Comparison of ENCODE assay signal across 2 cellular contexts in genomic region chr1:1692714-1693647, GRCh38.
A peak's percentile ranks its signal among the peaks of the same experiment; 100 is the strongest.
TF ChIP-seq lines count a peak whose summit lies in the region.

Gene SLC35E2B (minus strand): TSS chr1:1692795. CDS start chr1:1676699, 16,096 bp downstream.

TF ChIP-seq in IMR-90, 13 proteins besides CTCF, POLR2A, EP300 and RAD21:
- TF ChIP-seq BHLHE40 (IDR thresholded peaks at IDR 0.05; ENCODE audit: low read depth, low read length) (peak; percentile 92), CHD1 (IDR thresholded peaks at IDR 0.05; ENCODE audit: low read depth, low read length) (peak; percentile 98; the same call in 1 of the 2 replicates), MAZ (IDR thresholded peaks at IDR 0.05; ENCODE audit: borderline replicate concordance, low read depth, low read length) (peak; percentile 9; the same call in 1 of the 2 replicates)

TF ChIP-seq in endothelial cell of umbilical vein, 7 proteins besides CTCF, POLR2A, EP300 and RAD21:
- peak; percentile 58 for TF ChIP-seq POLR2AphosphoS5 (IDR thresholded peaks at IDR 0.05; ENCODE audit: insufficient read depth, low read depth, low read length)
TF ChIP-seq in endothelial cell of umbilical vein: peak in this region for 1; not testable (repeated sequence) for 6.
